ENCODE assay signal across 1 cellular context in the genomic region with DNA sequence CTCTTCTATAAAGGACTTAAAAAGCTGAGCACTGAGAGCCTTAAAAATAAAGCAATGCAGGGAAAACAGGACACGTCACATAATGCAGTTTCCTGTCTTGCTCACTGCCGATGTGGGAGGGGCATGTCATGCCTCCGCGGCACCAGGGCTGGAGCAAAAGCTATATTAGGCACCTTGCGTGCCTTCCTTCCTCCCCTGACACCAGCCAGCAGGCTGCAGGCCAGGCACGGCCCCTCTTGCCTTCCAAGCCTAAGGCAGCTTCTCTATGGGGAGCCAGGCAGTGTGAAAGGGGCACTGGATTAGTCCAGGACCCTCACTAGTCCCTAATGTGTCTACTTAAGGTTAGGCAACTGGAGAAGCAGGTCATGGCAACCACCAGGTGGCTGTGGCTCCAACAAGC.
TF ChIP-seq lines count a peak whose summit lies in the region.

No MANE protein-coding gene starts in this region.

TF ChIP-seq in K562, 482 proteins besides CTCF, POLR2A, EP300 and RAD21:
- TF ChIP-seq, protein P1, sequence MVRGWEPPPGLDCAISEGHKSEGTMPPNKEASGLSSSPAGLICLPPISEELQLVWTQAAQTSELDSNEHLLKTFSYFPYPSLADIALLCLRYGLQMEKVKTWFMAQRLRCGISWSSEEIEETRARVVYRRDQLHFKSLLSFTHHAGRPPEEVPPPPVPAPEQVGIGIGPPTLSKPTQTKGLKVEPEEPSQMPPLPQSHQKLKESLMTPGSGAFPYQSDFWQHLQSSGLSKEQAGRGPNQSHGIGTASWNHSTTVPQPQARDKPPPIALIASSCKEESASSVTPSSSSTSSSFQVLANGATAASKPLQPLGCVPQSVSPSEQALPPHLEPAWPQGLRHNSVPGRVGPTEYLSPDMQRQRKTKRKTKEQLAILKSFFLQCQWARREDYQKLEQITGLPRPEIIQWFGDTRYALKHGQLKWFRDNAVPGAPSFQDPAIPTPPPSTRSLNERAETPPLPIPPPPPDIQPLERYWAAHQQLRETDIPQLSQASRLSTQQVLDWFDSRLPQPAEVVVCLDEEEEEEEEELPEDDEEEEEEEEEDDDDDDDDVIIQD (CRISPR knock-in tag; IDR thresholded peaks at IDR 0.05) = no peak
- TF ChIP-seq, protein P2, sequence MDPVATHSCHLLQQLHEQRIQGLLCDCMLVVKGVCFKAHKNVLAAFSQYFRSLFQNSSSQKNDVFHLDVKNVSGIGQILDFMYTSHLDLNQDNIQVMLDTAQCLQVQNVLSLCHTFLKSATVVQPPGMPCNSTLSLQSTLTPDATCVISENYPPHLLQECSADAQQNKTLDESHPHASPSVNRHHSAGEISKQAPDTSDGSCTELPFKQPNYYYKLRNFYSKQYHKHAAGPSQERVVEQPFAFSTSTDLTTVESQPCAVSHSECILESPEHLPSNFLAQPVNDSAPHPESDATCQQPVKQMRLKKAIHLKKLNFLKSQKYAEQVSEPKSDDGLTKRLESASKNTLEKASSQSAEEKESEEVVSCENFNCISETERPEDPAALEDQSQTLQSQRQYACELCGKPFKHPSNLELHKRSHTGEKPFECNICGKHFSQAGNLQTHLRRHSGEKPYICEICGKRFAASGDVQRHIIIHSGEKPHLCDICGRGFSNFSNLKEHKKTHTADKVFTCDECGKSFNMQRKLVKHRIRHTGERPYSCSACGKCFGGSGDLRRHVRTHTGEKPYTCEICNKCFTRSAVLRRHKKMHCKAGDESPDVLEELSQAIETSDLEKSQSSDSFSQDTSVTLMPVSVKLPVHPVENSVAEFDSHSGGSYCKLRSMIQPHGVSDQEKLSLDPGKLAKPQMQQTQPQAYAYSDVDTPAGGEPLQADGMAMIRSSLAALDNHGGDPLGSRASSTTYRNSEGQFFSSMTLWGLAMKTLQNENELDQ (CRISPR knock-in tag; IDR thresholded peaks at IDR 0.05; ENCODE audit: borderline replicate concordance) = no peak
- TF ChIP-seq, protein P3, sequence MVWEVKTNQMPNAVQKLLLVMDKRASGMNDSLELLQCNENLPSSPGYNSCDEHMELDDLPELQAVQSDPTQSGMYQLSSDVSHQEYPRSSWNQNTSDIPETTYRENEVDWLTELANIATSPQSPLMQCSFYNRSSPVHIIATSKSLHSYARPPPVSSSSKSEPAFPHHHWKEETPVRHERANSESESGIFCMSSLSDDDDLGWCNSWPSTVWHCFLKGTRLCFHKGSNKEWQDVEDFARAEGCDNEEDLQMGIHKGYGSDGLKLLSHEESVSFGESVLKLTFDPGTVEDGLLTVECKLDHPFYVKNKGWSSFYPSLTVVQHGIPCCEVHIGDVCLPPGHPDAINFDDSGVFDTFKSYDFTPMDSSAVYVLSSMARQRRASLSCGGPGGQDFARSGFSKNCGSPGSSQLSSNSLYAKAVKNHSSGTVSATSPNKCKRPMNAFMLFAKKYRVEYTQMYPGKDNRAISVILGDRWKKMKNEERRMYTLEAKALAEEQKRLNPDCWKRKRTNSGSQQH (CRISPR knock-in tag; IDR thresholded peaks at IDR 0.05) = no peak
- TF ChIP-seq RAD51 (IDR thresholded peaks at IDR 0.05; ENCODE audit: borderline replicate concordance, low read depth) (no peak), BDP1 (IDR thresholded peaks at IDR 0.05; ENCODE audit: insufficient read depth, insufficient read length) (no peak), CBX5 (IDR thresholded peaks at IDR 0.05; ENCODE audit: borderline replicate concordance, low read depth) (no peak), ELF4 (CRISPR knock-in tag; IDR thresholded peaks at IDR 0.05) (no peak), OTX1 (CRISPR knock-in tag; IDR thresholded peaks at IDR 0.05) (no peak), NFYB (IDR thresholded peaks at IDR 0.05; ENCODE audit: extremely low read depth, insufficient read length) (no peak)
- TF ChIP-seq, protein P4, sequence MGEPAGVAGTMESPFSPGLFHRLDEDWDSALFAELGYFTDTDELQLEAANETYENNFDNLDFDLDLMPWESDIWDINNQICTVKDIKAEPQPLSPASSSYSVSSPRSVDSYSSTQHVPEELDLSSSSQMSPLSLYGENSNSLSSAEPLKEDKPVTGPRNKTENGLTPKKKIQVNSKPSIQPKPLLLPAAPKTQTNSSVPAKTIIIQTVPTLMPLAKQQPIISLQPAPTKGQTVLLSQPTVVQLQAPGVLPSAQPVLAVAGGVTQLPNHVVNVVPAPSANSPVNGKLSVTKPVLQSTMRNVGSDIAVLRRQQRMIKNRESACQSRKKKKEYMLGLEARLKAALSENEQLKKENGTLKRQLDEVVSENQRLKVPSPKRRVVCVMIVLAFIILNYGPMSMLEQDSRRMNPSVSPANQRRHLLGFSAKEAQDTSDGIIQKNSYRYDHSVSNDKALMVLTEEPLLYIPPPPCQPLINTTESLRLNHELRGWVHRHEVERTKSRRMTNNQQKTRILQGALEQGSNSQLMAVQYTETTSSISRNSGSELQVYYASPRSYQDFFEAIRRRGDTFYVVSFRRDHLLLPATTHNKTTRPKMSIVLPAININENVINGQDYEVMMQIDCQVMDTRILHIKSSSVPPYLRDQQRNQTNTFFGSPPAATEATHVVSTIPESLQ (CRISPR knock-in tag; IDR thresholded peaks at IDR 0.05) = no peak
